ENCODE assay signal across 11 cellular contexts in genomic region chr1:165288301-165289120, GRCh38.
DNase-seq lines count a peak whose midpoint lies in the region; TF ChIP-seq lines count a peak whose summit lies in the region.
"Had no signal": no experiment of that assay in that cellular context is flagged by ENCODE, and none has a peak within 500 bp of the region (broad histone marks: within the 10 kb centered on the region; RNA-seq: fewer than 3 reads in every experiment).

No MANE protein-coding gene starts in this region.

- no peak for TF ChIP-seq POLR2A in transverse colon (IDR thresholded peaks at IDR 0.05)
- TF ChIP-seq POLR2A in stomach (IDR thresholded peaks at IDR 0.05): no peak

- no peak overlapping the region for H3K4me3 Mint-ChIP-seq in CD4-positive, alpha-beta memory T cell

- no peaks in the 10 kb centered on the region for H3K4me1 Mint-ChIP-seq in CD4-positive, alpha-beta memory T cell

- POLR2A ChIA-PET in CD4-positive, alpha-beta memory T cell (lab: Charles Lee; ENCODE audit: partially characterized antibody): no interaction called here

- DNase-seq in NCI-H146 (lab: John Stamatoyannopoulos, UW) (peak; percentile 38), NCI-H146 treated with DMSO at 0.1 percent for 48 hours (lab: John Stamatoyannopoulos, UW; ENCODE audit: unreplicated experiment) (no peak), NCI-H2227 (lab: John Stamatoyannopoulos, UW; ENCODE audit: unreplicated experiment) (peak; percentile 57), transverse colon (peak; percentile 38), stomach (no peak), OCI-M1 (lab: John Stamatoyannopoulos, UW) (no peak)
- DNase-seq in CD4-positive, alpha-beta memory T cell: no peak
- DNase-seq: activated effector memory CD4-positive, alpha-beta T cell treated with Interleukin-2 at 50 U/mL for 16 hours had no signal

- H3K36me3 ChIP-seq in endocrine pancreas (ENCODE audit: control insufficient read depth, insufficient read depth, low read length) (no peaks in the 10 kb centered on the region), transverse colon (no peaks in the 10 kb centered on the region), stomach (no peaks in the 10 kb centered on the region)
- no peaks in the 10 kb centered on the region for H3K36me3 ChIP-seq in CD4-positive, alpha-beta memory T cell (ENCODE audit: insufficient read depth, low read length)
- H3K36me3 ChIP-seq: suprapubic skin had no signal

- H3K4me1 ChIP-seq in endocrine pancreas (ENCODE audit: control insufficient read depth, insufficient read depth, low read length) (peaks cover 19% of the 10 kb centered on the region), transverse colon (peaks cover 0 to 23% (median 11%) of the 10 kb centered on the region in 4 donors), stomach (peaks cover 0 to 14% (median 4%) of the 10 kb centered on the region in 4 donors)
- H3K4me1 ChIP-seq in CD4-positive, alpha-beta memory T cell (ENCODE audit: insufficient read depth, low read length): no peaks in the 10 kb centered on the region

- H3K27ac Mint-ChIP-seq in CD4-positive, alpha-beta memory T cell: no peak overlapping the region

- H3K36me3 Mint-ChIP-seq in CD4-positive, alpha-beta memory T cell: no peaks in the 10 kb centered on the region

- H3K27ac ChIP-seq in transverse colon (peak overlapping the region in 3 of 4 donors; percentile 2 to 41 (median 31)), stomach (no peak overlapping the region)
- H3K27ac ChIP-seq in CD4-positive, alpha-beta memory T cell (ENCODE audit: low read depth, low read length): no peak overlapping the region
- H3K27ac ChIP-seq: 22Rv1, suprapubic skin had no signal

- peaks cover 22 to 35% of the 10 kb centered on the region in 2 donors for H3K27me3 Mint-ChIP-seq in CD4-positive, alpha-beta memory T cell

- TF ChIP-seq EP300 in transverse colon (IDR thresholded peaks at IDR 0.05; ENCODE audit: low read depth) (no peak), stomach (IDR thresholded peaks at IDR 0.05) (no peak)

- intact Hi-C loops in transverse colon (cut with DNase I; ENCODE audit: low total_unique reads) (no loop called here), stomach (cut with DNase I; ENCODE audit: low total_unique reads) (no loop called here)
- intact Hi-C loops in CD4-positive, alpha-beta memory T cell (cut with micrococcal nuclease): no loop called here

- H3K4me3 ChIP-seq in endocrine pancreas (ENCODE audit: control insufficient read depth, insufficient read depth, low read length) (peak overlapping the region; percentile 53), transverse colon (no peak overlapping the region), stomach (no peak overlapping the region)
- no peak overlapping the region for H3K4me3 ChIP-seq in CD4-positive, alpha-beta memory T cell (ENCODE audit: low read length in 2 of 2)
- H3K4me3 ChIP-seq: suprapubic skin had no signal

- peaks cover 0 to 2% (median 0%) of the 10 kb centered on the region in 8 donors for H3K9me3 Mint-ChIP-seq in CD4-positive, alpha-beta memory T cell

- no peak for TF ChIP-seq CTCF in transverse colon (IDR thresholded peaks at IDR 0.05)
- no peak for TF ChIP-seq CTCF in stomach (IDR thresholded peaks at IDR 0.05)

- in situ Hi-C loops in transverse colon (cut with MboI; ENCODE audit: low pct_ligation_motif_present in 1 of 4, low pct_unique_long_range_greater_than_20kb in 1 of 4, low sequenced_read_pairs in 3 of 4): no loop called here

- peak overlapping the region; percentile 62 for H3K9ac ChIP-seq in endocrine pancreas (ENCODE audit: control insufficient read depth, insufficient read depth, low read length)

- H3K27me3 ChIP-seq in endocrine pancreas (ENCODE audit: control insufficient read depth, insufficient read depth, low read length) (no peaks in the 10 kb centered on the region), transverse colon (no peaks in the 10 kb centered on the region), stomach (peaks cover 0 to 45% (median 9%) of the 10 kb centered on the region in 3 donors)
- H3K27me3 ChIP-seq in CD4-positive, alpha-beta memory T cell (ENCODE audit: insufficient read depth, low read length): no peaks in the 10 kb centered on the region
- H3K27me3 ChIP-seq: suprapubic skin had no signal

- WGBS in transverse colon (ENCODE audit: low coverage in 1 of 2), 2 donors: 33 to 35% methylated on average over 1 to 16 of the region's 16 CpGs
- WGBS in stomach, 5 donors: 21 to 39% (median 36%) methylated on average over 16 of the region's 16 CpGs

- H3K9me3 ChIP-seq in endocrine pancreas (ENCODE audit: control insufficient read depth, low read length) (no peaks in the 10 kb centered on the region), transverse colon (no peaks in the 10 kb centered on the region), stomach (no peaks in the 10 kb centered on the region)
- no peaks in the 10 kb centered on the region for H3K9me3 ChIP-seq in CD4-positive, alpha-beta memory T cell (ENCODE audit: control insufficient read depth in 1 of 2, low read length in 2 of 2)
- H3K9me3 ChIP-seq: suprapubic skin had no signal

- CTCF ChIA-PET in CD4-positive, alpha-beta memory T cell (lab: Charles Lee; ENCODE audit: partially characterized antibody): no interaction called here

Comparison
In these comparisons a context has a peak if more than half of its experiments do, and no peak if none do; other contexts are left out.
1. DNase-seq: peak in NCI-H146 (single experiment), NCI-H2227 (single experiment) and transverse colon (single experiment); none in NCI-H146 treated with DMSO at 0.1 percent for 48 hours (single experiment), CD4-positive, alpha-beta memory T cell (0 of 5), stomach (single experiment) and OCI-M1 (single experiment).
2. H3K27ac ChIP-seq: peak in transverse colon (3 of 4); none in CD4-positive, alpha-beta memory T cell (single experiment) and stomach (0 of 5).